16 cellular contexts compared by ENCODE assay signal in genomic region chr17:77379837-77380236, GRCh38.
A peak's percentile ranks its signal among the peaks of the same experiment; 100 is the strongest.
DNase-seq lines count a peak whose midpoint lies in the region; ATAC-seq, FAIRE-seq and TF ChIP-seq lines count a peak whose summit lies in the region.
"Had no signal": no experiment of that assay in that cellular context is flagged by ENCODE, and none has a peak within 500 bp of the region (broad histone marks: within the 10 kb centered on the region; RNA-seq: fewer than 3 reads in every experiment).

No MANE protein-coding gene starts in this region.

- ATAC-seq in upper lobe of right lung: no peak
- no peak for ATAC-seq in HG03196 (IDR thresholded peaks at IDR 0.05; ENCODE audit: unreplicated experiment)
- ATAC-seq: activated naive CD8-positive, alpha-beta T cell treated with anti-CD3 and anti-CD28 coated beads, Interleukin-2, amount 50 U/mL, for 24 hours had no signal

- peaks cover 96% of the 10 kb centered on the region for H3K4me1 Mint-ChIP-seq in activated naive CD4-positive, alpha-beta T cell treated with anti-CD3 and anti-CD28 coated beads, Interleukin-2, amount 10 ng/mL, durations not matched to agents 7 days and 5 days
- H3K4me1 Mint-ChIP-seq in activated naive CD4-positive, alpha-beta T cell treated with anti-CD3 and anti-CD28 coated beads for 36 hours (ENCODE audit: low read depth): peaks cover 87% of the 10 kb centered on the region

- H3K79me2 ChIP-seq in osteoblast (ENCODE audit: insufficient read depth, low read length): peaks cover 100% of the 10 kb centered on the region

- intact Hi-C loops in activated naive CD4-positive, alpha-beta T cell treated with anti-CD3 and anti-CD28 coated beads for 36 hours (cut with micrococcal nuclease): no loop called here
- intact Hi-C loops in upper lobe of right lung (cut with DNase I): no loop called here

- no peaks in the 10 kb centered on the region for H3K9me3 Mint-ChIP-seq in activated naive CD4-positive, alpha-beta T cell treated with anti-CD3 and anti-CD28 coated beads, Interleukin-2, amount 10 ng/mL, durations not matched to agents 7 days and 5 days
- H3K9me3 Mint-ChIP-seq in activated naive CD4-positive, alpha-beta T cell treated with anti-CD3 and anti-CD28 coated beads for 36 hours: no peaks in the 10 kb centered on the region
- H3K9me3 Mint-ChIP-seq: activated CD4-positive, alpha-beta T cell treated with anti-CD3 and anti-CD28 coated beads, Interleukin-2, amount 10 ng/mL, durations not matched to agents 24 days and 14 days; activated naive CD8-positive, alpha-beta T cell treated with anti-CD3 and anti-CD28 coated beads, Interleukin-2, amount 50 U/mL, for 24 hours had no signal

- H3K27me3 ChIP-seq in effector memory CD4-positive, alpha-beta T cell (replicated peaks; ENCODE audit: control insufficient read depth, insufficient read depth, low read length, poor library complexity, severe bottlenecking): no peaks in the 10 kb centered on the region
- H3K27me3 ChIP-seq in osteoblast (ENCODE audit: insufficient read depth, low read length) (no peaks in the 10 kb centered on the region), upper lobe of right lung (no peaks in the 10 kb centered on the region)
- H3K27me3 ChIP-seq: neutrophil had no signal

- no peak overlapping the region for H3K4me3 ChIP-seq in effector memory CD4-positive, alpha-beta T cell (ENCODE audit: insufficient read depth, low read depth, low read length, poor library complexity, severe bottlenecking)
- H3K4me3 ChIP-seq in osteoblast (ENCODE audit: insufficient read depth, low read length) (no peak overlapping the region), upper lobe of right lung (no peak overlapping the region)

- TF ChIP-seq CTCF in osteoblast (IDR thresholded peaks at IDR 0.05; ENCODE audit: extremely low read depth, low read depth, low read length) (no peak), upper lobe of right lung (IDR thresholded peaks at IDR 0.05) (no peak)

- H4K20me1 ChIP-seq in osteoblast (ENCODE audit: insufficient read depth, low read length): peaks cover 85% of the 10 kb centered on the region

- H3K4me3 Mint-ChIP-seq in activated naive CD4-positive, alpha-beta T cell treated with anti-CD3 and anti-CD28 coated beads, Interleukin-2, amount 10 ng/mL, durations not matched to agents 7 days and 5 days: no peak overlapping the region
- no peak overlapping the region for H3K4me3 Mint-ChIP-seq in activated naive CD4-positive, alpha-beta T cell treated with anti-CD3 and anti-CD28 coated beads for 36 hours
- H3K4me3 Mint-ChIP-seq: activated CD4-positive, alpha-beta T cell treated with anti-CD3 and anti-CD28 coated beads, Interleukin-2, amount 10 ng/mL, durations not matched to agents 24 days and 14 days; activated naive CD8-positive, alpha-beta T cell treated with anti-CD3 and anti-CD28 coated beads, Interleukin-2, amount 50 U/mL, for 24 hours had no signal

- H3K4me2 ChIP-seq in osteoblast (ENCODE audit: insufficient read depth, low read length): peak overlapping the region; percentile 29

- H3K9me3 ChIP-seq in effector memory CD4-positive, alpha-beta T cell (ENCODE audit: control insufficient read depth, low read length): no peaks in the 10 kb centered on the region
- no peaks in the 10 kb centered on the region for H3K9me3 ChIP-seq in osteoblast (ENCODE audit: low read depth, low read length)
- H3K9me3 ChIP-seq in upper lobe of right lung: no peaks in the 10 kb centered on the region
- H3K9me3 ChIP-seq: neutrophil had no signal

- H3K27ac Mint-ChIP-seq in activated naive CD4-positive, alpha-beta T cell treated with anti-CD3 and anti-CD28 coated beads, Interleukin-2, amount 10 ng/mL, durations not matched to agents 7 days and 5 days: peak overlapping the region; percentile 52
- H3K27ac Mint-ChIP-seq in activated naive CD4-positive, alpha-beta T cell treated with anti-CD3 and anti-CD28 coated beads for 36 hours: no peak overlapping the region
- H3K27ac Mint-ChIP-seq: activated CD4-positive, alpha-beta T cell treated with anti-CD3 and anti-CD28 coated beads, Interleukin-2, amount 10 ng/mL, durations not matched to agents 24 days and 14 days; activated naive CD8-positive, alpha-beta T cell treated with anti-CD3 and anti-CD28 coated beads, Interleukin-2, amount 50 U/mL, for 24 hours had no signal

- H3K27ac ChIP-seq in effector memory CD4-positive, alpha-beta T cell (ENCODE audit: insufficient read depth, low read length, poor library complexity, severe bottlenecking): peak overlapping the region; percentile 41
- H3K27ac ChIP-seq in osteoblast (ENCODE audit: low read depth, low read length) (peak overlapping the region; percentile 71), upper lobe of right lung (peak overlapping the region; percentile 17)
- H3K27ac ChIP-seq: neutrophil had no signal

- no peaks in the 10 kb centered on the region for H3K27me3 Mint-ChIP-seq in activated naive CD4-positive, alpha-beta T cell treated with anti-CD3 and anti-CD28 coated beads, Interleukin-2, amount 10 ng/mL, durations not matched to agents 7 days and 5 days
- no peaks in the 10 kb centered on the region for H3K27me3 Mint-ChIP-seq in activated naive CD4-positive, alpha-beta T cell treated with anti-CD3 and anti-CD28 coated beads for 36 hours (ENCODE audit: low read depth)
- H3K27me3 Mint-ChIP-seq: activated CD4-positive, alpha-beta T cell treated with anti-CD3 and anti-CD28 coated beads, Interleukin-2, amount 10 ng/mL, durations not matched to agents 24 days and 14 days; activated naive CD8-positive, alpha-beta T cell treated with anti-CD3 and anti-CD28 coated beads, Interleukin-2, amount 50 U/mL, for 24 hours had no signal

- H2AFZ ChIP-seq in osteoblast (ENCODE audit: low read length): no peak overlapping the region

- peaks cover 66% of the 10 kb centered on the region for H3K36me3 Mint-ChIP-seq in activated naive CD4-positive, alpha-beta T cell treated with anti-CD3 and anti-CD28 coated beads, Interleukin-2, amount 10 ng/mL, durations not matched to agents 7 days and 5 days
- no peaks in the 10 kb centered on the region for H3K36me3 Mint-ChIP-seq in activated naive CD4-positive, alpha-beta T cell treated with anti-CD3 and anti-CD28 coated beads for 36 hours (ENCODE audit: low read depth)

- peaks cover 83% of the 10 kb centered on the region for H3K4me1 ChIP-seq in effector memory CD4-positive, alpha-beta T cell (ENCODE audit: control insufficient read depth, insufficient read depth, low read length, poor library complexity, severe bottlenecking)
- H3K4me1 ChIP-seq in osteoblast (ENCODE audit: insufficient read depth, low read length): peaks cover 69% of the 10 kb centered on the region
- H3K4me1 ChIP-seq in upper lobe of right lung: peaks cover 92% of the 10 kb centered on the region

- H3K36me3 ChIP-seq in effector memory CD4-positive, alpha-beta T cell (ENCODE audit: control insufficient read depth, insufficient read depth, low read length): no peaks in the 10 kb centered on the region
- H3K36me3 ChIP-seq in osteoblast (ENCODE audit: insufficient read depth, low read length) (no peaks in the 10 kb centered on the region), upper lobe of right lung (no peaks in the 10 kb centered on the region)

- no peak for DNase-seq in activated naive CD4-positive, alpha-beta T cell treated with anti-CD3 and anti-CD28 coated beads, Interleukin-2, amount 10 ng/mL, durations not matched to agents 7 days and 5 days
- DNase-seq in activated naive CD4-positive, alpha-beta T cell treated with anti-CD3 and anti-CD28 coated beads for 36 hours: no peak
- no peak for DNase-seq in effector memory CD4-positive, alpha-beta T cell
- DNase-seq in osteoblast (ENCODE audit: insufficient read length, low spot score, missing footprints) (peak; percentile 85), upper lobe of right lung (no peak), NCI-H2029 (lab: John Stamatoyannopoulos, UW) (no peak), HTR-8/SVneo (ENCODE audit: insufficient read length, low spot score) (no peak)
- DNase-seq: 8988T; activated CD4-positive, alpha-beta T cell treated with anti-CD3 and anti-CD28 coated beads, Interleukin-2, amount 10 ng/mL, durations not matched to agents 24 days and 14 days; activated naive CD8-positive, alpha-beta T cell treated with anti-CD3 and anti-CD28 coated beads, Interleukin-2, amount 50 U/mL, for 24 hours; activated T-cell treated with anti-CD3 and anti-CD28 coated beads, Interleukin-2, amount 50 U/mL, for 1 hour; NCI-H187 treated with DMSO at 0.1 percent for 48 hours; NCI-H82 had no signal

- CTCF ChIA-PET in activated naive CD4-positive, alpha-beta T cell treated with anti-CD3 and anti-CD28 coated beads, Interleukin-2, amount 10 ng/mL, durations not matched to agents 7 days and 5 days (lab: Charles Lee): no interaction called here
- CTCF ChIA-PET in activated naive CD4-positive, alpha-beta T cell treated with anti-CD3 and anti-CD28 coated beads for 36 hours (lab: Charles Lee): no interaction called here

- no peak for FAIRE-seq in HTR-8/SVneo (lab: Jason Lieb, UNC)
- FAIRE-seq: GM12892 had no signal

Comparison
In these comparisons a context has a peak if more than half of its experiments do, and no peak if none do; other contexts are left out.
1. H3K27ac ChIP-seq: peak in every context shown above with its lines; median percentile 71 in osteoblast; 41 in effector memory CD4-positive, alpha-beta T cell; 17 in upper lobe of right lung.